Comparison of ENCODE assay signal across 34 cellular contexts in genomic region chrX:80290834-80291233, GRCh38.
"Had no signal": no experiment of that assay in that cellular context is flagged by ENCODE, and none has a peak within 500 bp of the region (broad histone marks: within the 10 kb centered on the region; RNA-seq: fewer than 3 reads in every experiment).

No MANE protein-coding gene starts in this region.

- FAIRE-seq: astrocyte, bronchial epithelial cell had no signal

- H3K9me3 Mint-ChIP-seq: activated CD4-positive, alpha-beta memory T cell treated with anti-CD3 and anti-CD28 coated beads, Interleukin-2, amount 10 ng/mL, durations not matched to agents 7 days and 5 days; activated CD4-positive, alpha-beta T cell treated with anti-CD3 and anti-CD28 coated beads, Interleukin-2, amount 10 ng/mL, durations not matched to agents 24 days and 14 days; activated T-cell treated with anti-CD3 and anti-CD28 coated beads, Interleukin-2, amount 50 U/mL, for 4 hours; T-helper 2 cell treated with Interferon-gamma antibody and Interleukin-4, amounts not matched to agents 5 μg/mL and 100 μg/mL, for 36 hours had no signal

- H3K4me3 Mint-ChIP-seq: activated CD4-positive, alpha-beta memory T cell treated with anti-CD3 and anti-CD28 coated beads, Interleukin-2, amount 10 ng/mL, durations not matched to agents 7 days and 5 days; activated CD4-positive, alpha-beta T cell treated with anti-CD3 and anti-CD28 coated beads for 36 hours; activated CD4-positive, alpha-beta T cell treated with anti-CD3 and anti-CD28 coated beads, Interleukin-2, amount 10 ng/mL, durations not matched to agents 24 days and 14 days; activated naive CD8-positive, alpha-beta T cell; activated T-cell treated with anti-CD3 and anti-CD28 coated beads, Interleukin-2, amount 50 U/mL, for 4 hours; activated T-helper 17 cell treated with anti-CD3 and anti-CD28 coated beads, Interleukin-2, amount 50 U/mL, for 72 hours; central memory CD8-positive, alpha-beta T cell; effector memory CD8-positive, alpha-beta T cell; T-helper 17 cell; T-helper 2 cell treated with Interferon-gamma antibody and Interleukin-4, amounts not matched to agents 5 μg/mL and 100 μg/mL, for 36 hours had no signal

- H3K27ac ChIP-seq: brain microvascular endothelial cell, esophagus muscularis mucosa, foreskin keratinocyte, gastrocnemius medialis had no signal

- DNase-seq: activated CD4-positive, alpha-beta memory T cell treated with anti-CD3 and anti-CD28 coated beads, Interleukin-2, amount 10 ng/mL, durations not matched to agents 7 days and 5 days; activated CD4-positive, alpha-beta T cell treated with anti-CD3 and anti-CD28 coated beads for 36 hours; activated CD4-positive, alpha-beta T cell treated with anti-CD3 and anti-CD28 coated beads, Interleukin-2, amount 10 ng/mL, durations not matched to agents 24 days and 14 days; activated CD4-positive, alpha-beta T cell treated with anti-CD3 and anti-CD28 coated beads, Interleukin-2, amount 50 U/mL, for 4 hours; activated CD4-positive, CD25-positive, alpha-beta regulatory T cell; activated CD4-positive, CD25-positive, alpha-beta regulatory T cell treated with anti-CD3 and anti-CD28 coated beads, Interleukin-2, amount 50 U/mL, for 72 hours; activated CD8-positive, alpha-beta memory T cell treated with anti-CD3 and anti-CD28 coated beads, Interleukin-2, amount 50 U/mL, for 48 hours; activated effector memory CD4-positive, alpha-beta T cell treated with Interleukin-2 at 50 U/mL for 16 hours; activated gamma-delta T cell treated with Interleukin-2 at 50 U/mL for 16 hours; activated naive CD4-positive, alpha-beta T cell treated with anti-CD3 and anti-CD28 coated beads, Interleukin-2, amount 50 U/mL, for 16 hours; activated naive CD4-positive, alpha-beta T cell treated with Interleukin-2 at 50 U/mL for 16 hours; activated T-cell treated with anti-CD3 and anti-CD28 coated beads for 4 hours; activated T-cell treated with anti-CD3 and anti-CD28 coated beads, Interleukin-2, amount 50 U/mL, for 4 hours; amniotic stem cell; anterior cingulate cortex; brain microvascular endothelial cell; cortex of kidney; dermis blood vessel endothelial cell; effector CD4-positive, alpha-beta T cell; effector memory CD8-positive, alpha-beta T cell; erythroblast; foreskin keratinocyte; gastrocnemius medialis; glutamatergic neuron; T-helper 1 cell; T-helper 17 cell; T1000 had no signal

- H3K9me3 ChIP-seq: gastrocnemius medialis had no signal

- ATAC-seq: activated CD4-positive, alpha-beta T cell treated with anti-CD3 and anti-CD28 coated beads for 36 hours; activated T-cell treated with anti-CD3 and anti-CD28 coated beads, Interleukin-2, amount 50 U/mL, for 4 hours; activated T-helper 17 cell treated with anti-CD3 and anti-CD28 coated beads, Interleukin-2, amount 50 U/mL, for 72 hours; effector memory CD8-positive, alpha-beta T cell; foreskin keratinocyte; gastrocnemius medialis; T-helper 17 cell had no signal

- H3K27me3 Mint-ChIP-seq: activated CD4-positive, alpha-beta memory T cell treated with anti-CD3 and anti-CD28 coated beads, Interleukin-2, amount 10 ng/mL, durations not matched to agents 7 days and 5 days; activated CD4-positive, alpha-beta T cell treated with anti-CD3 and anti-CD28 coated beads for 36 hours; activated CD4-positive, alpha-beta T cell treated with anti-CD3 and anti-CD28 coated beads, Interleukin-2, amount 10 ng/mL, durations not matched to agents 24 days and 14 days; activated naive CD8-positive, alpha-beta T cell; activated T-helper 17 cell treated with anti-CD3 and anti-CD28 coated beads, Interleukin-2, amount 50 U/mL, for 72 hours; central memory CD8-positive, alpha-beta T cell; effector memory CD8-positive, alpha-beta T cell; T-helper 17 cell had no signal

- H3K4me1 ChIP-seq: esophagus muscularis mucosa, foreskin keratinocyte, gastrocnemius medialis had no signal

- H3K4me1 Mint-ChIP-seq: activated CD4-positive, alpha-beta memory T cell treated with anti-CD3 and anti-CD28 coated beads, Interleukin-2, amount 10 ng/mL, durations not matched to agents 7 days and 5 days; activated CD4-positive, alpha-beta T cell treated with anti-CD3 and anti-CD28 coated beads for 36 hours; activated CD4-positive, alpha-beta T cell treated with anti-CD3 and anti-CD28 coated beads, Interleukin-2, amount 10 ng/mL, durations not matched to agents 24 days and 14 days; activated T-helper 17 cell treated with anti-CD3 and anti-CD28 coated beads, Interleukin-2, amount 50 U/mL, for 72 hours; central memory CD8-positive, alpha-beta T cell; T-helper 17 cell had no signal

- H3K27ac Mint-ChIP-seq: activated CD4-positive, alpha-beta memory T cell treated with anti-CD3 and anti-CD28 coated beads, Interleukin-2, amount 10 ng/mL, durations not matched to agents 7 days and 5 days; activated CD4-positive, alpha-beta T cell treated with anti-CD3 and anti-CD28 coated beads for 36 hours; activated CD4-positive, alpha-beta T cell treated with anti-CD3 and anti-CD28 coated beads, Interleukin-2, amount 10 ng/mL, durations not matched to agents 24 days and 14 days; activated naive CD8-positive, alpha-beta T cell; activated T-helper 17 cell treated with anti-CD3 and anti-CD28 coated beads, Interleukin-2, amount 50 U/mL, for 72 hours; effector memory CD8-positive, alpha-beta T cell; T-helper 17 cell; T-helper 2 cell treated with Interferon-gamma antibody and Interleukin-4, amounts not matched to agents 5 μg/mL and 100 μg/mL, for 36 hours had no signal

- H3K4me3 ChIP-seq: esophagus muscularis mucosa, gastrocnemius medialis had no signal

- H3K36me3 Mint-ChIP-seq: activated naive CD8-positive, alpha-beta T cell had no signal
